ENCODE assay signal across 1 cellular context in genomic region chr9:131708613-131709002, GRCh38.
TF ChIP-seq lines count a peak whose summit lies in the region.

No MANE protein-coding gene starts in this region.

TF ChIP-seq in SK-N-SH treated with all-trans-retinoic acid at 6 μM for 48 hours, 23 proteins besides CTCF, POLR2A, EP300 and RAD21 (continued from another document):
- no peak for TF ChIP-seq PATZ1 (CRISPR knock-in tag; IDR thresholded peaks at IDR 0.05; ENCODE audit: borderline replicate concordance)
